Comparison of ENCODE assay signal across 1 cellular context in the genomic region with DNA sequence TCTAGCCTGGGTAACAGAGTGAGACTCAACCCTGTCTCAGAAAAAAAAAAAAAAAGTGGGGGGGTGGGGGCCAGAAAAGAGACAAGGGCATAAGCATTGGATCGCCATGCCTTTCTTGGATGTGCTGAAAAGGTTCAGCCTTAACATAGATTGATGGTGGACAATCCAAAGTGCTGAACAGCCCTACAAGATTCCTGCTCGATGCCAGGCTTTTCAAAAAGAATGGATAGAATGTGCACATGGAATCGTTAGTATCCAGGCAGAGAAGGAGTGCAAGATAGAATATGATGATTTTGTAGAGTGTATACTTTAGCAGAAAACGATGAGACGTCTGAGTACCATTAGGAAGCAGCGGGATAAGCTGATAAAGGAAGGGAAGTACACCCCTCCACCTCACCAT.
TF ChIP-seq lines count a peak whose summit lies in the region.

No MANE protein-coding gene starts in this region.

TF ChIP-seq in HEK293, 187 proteins besides CTCF, POLR2A, EP300 and RAD21 (continued from another document):
- TF ChIP-seq, protein P1, sequence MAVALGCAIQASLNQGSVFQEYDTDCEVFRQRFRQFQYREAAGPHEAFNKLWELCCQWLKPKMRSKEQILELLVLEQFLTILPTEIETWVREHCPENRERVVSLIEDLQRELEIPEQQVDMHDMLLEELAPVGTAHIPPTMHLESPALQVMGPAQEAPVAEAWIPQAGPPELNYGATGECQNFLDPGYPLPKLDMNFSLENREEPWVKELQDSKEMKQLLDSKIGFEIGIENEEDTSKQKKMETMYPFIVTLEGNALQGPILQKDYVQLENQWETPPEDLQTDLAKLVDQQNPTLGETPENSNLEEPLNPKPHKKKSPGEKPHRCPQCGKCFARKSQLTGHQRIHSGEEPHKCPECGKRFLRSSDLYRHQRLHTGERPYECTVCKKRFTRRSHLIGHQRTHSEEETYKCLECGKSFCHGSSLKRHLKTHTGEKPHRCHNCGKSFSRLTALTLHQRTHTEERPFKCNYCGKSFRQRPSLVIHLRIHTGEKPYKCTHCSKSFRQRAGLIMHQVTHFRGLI (tag by site-specific recombination; IDR thresholded peaks at IDR 0.05) = no peak
- TF ChIP-seq ZNF121 (tag by site-specific recombination; IDR thresholded peaks at IDR 0.05) (no peak), KLF7 (tag by site-specific recombination; IDR thresholded peaks at IDR 0.05; ENCODE audit: borderline replicate concordance) (no peak), ZNF670 (tag by site-specific recombination; IDR thresholded peaks at IDR 0.05; ENCODE audit: low read depth) (no peak), GLIS2 (tag by site-specific recombination; IDR thresholded peaks at IDR 0.05) (no peak), ZBTB17 (tag by site-specific recombination; IDR thresholded peaks at IDR 0.05) (peak; percentile 80)
